9 cellular contexts compared by ENCODE assay signal in genomic region chr13:40191186-40191980, GRCh38.
DNase-seq lines count a peak whose midpoint lies in the region; ATAC-seq and TF ChIP-seq lines count a peak whose summit lies in the region.
"Had no signal": no experiment of that assay in that cellular context is flagged by ENCODE, and none has a peak within 500 bp of the region (broad histone marks: within the 10 kb centered on the region; RNA-seq: fewer than 3 reads in every experiment).

No MANE protein-coding gene starts in this region.

- H3K9me3 Mint-ChIP-seq in activated CD4-positive, alpha-beta T cell treated with anti-CD3 and anti-CD28 coated beads, Interleukin-2, amount 10 ng/mL, durations not matched to agents 7 days and 5 days, result peaks cover 2% of the 10 kb centered on the region

- peak overlapping the region in 1 of 59 donors; percentile 7 for H3K4me3 ChIP-seq in dorsolateral prefrontal cortex
- no peak overlapping the region for H3K4me3 ChIP-seq in tibial artery

- intact Hi-C loops in dorsolateral prefrontal cortex (cut with DNase I) (loop anchor here (2.0 to 10.0 kb wide), 3 partner anchors 81 to 475 kb away; partner anchors contain the start of gene FOXO1 (in 1 of the 2)), tibial artery (cut with DNase I; ENCODE audit: low total_unique reads) (loop anchor here (5.0 kb wide), 1 partner anchor 39 kb away; no protein-coding TSS in a partner anchor)

- H3K27ac Mint-ChIP-seq in activated CD4-positive, alpha-beta T cell treated with anti-CD3 and anti-CD28 coated beads, Interleukin-2, amount 10 ng/mL, durations not matched to agents 7 days and 5 days, result peak overlapping the region; percentile 95

- no peak for DNase-seq in activated CD4-positive, alpha-beta T cell treated with anti-CD3 and anti-CD28 coated beads, Interleukin-2, amount 10 ng/mL, durations not matched to agents 7 days and 5 days
- DNase-seq in activated CD4-positive, alpha-beta T cell treated with anti-CD3 and anti-CD28 coated beads for 4 hours, result no peak
- peak in 2 of 10 donors; percentile 24 to 50 for DNase-seq in dorsolateral prefrontal cortex
- DNase-seq in midbrain (lab: John Stamatoyannopoulos, UW), result peak; percentile 43
- DNase-seq in tibial artery, result no peak
- DNase-seq in NCI-H2029 (lab: John Stamatoyannopoulos, UW), result no peak
- DNase-seq in 8988T, result no peak

- CTCF ChIA-PET in activated CD4-positive, alpha-beta T cell treated with anti-CD3 and anti-CD28 coated beads, Interleukin-2, amount 10 ng/mL, durations not matched to agents 7 days and 5 days (lab: Charles Lee), result interaction anchor here (0.6 to 2.0 kb wide), 4 partner anchors 9 to 1127 kb away, joined by 3 to 14 read pairs (median 4); no protein-coding TSS in a partner anchor

- no peak for TF ChIP-seq CTCF in dorsolateral prefrontal cortex (IDR thresholded peaks at IDR 0.05 in 54 of 56, conservative IDR thresholded peaks at IDR 0.05 in 2 of 56; ENCODE audit: low read depth in 1 of 56, partially characterized antibody in 56 of 56)
- no peak for TF ChIP-seq CTCF in tibial artery (IDR thresholded peaks at IDR 0.05)

- H3K36me3 Mint-ChIP-seq in activated CD4-positive, alpha-beta T cell treated with anti-CD3 and anti-CD28 coated beads, Interleukin-2, amount 10 ng/mL, durations not matched to agents 7 days and 5 days (ENCODE audit: low read depth), result peaks cover 4% of the 10 kb centered on the region

- peaks cover 0 to 56% (median 44%) of the 10 kb centered on the region in 4 donors for H3K4me1 ChIP-seq in tibial artery

- H3K36me3 ChIP-seq in tibial artery, result no peaks in the 10 kb centered on the region

- H3K4me3 Mint-ChIP-seq in activated CD4-positive, alpha-beta T cell treated with anti-CD3 and anti-CD28 coated beads, Interleukin-2, amount 10 ng/mL, durations not matched to agents 7 days and 5 days, result peak overlapping the region; percentile 25

- no peaks in the 10 kb centered on the region for H3K9me3 ChIP-seq in tibial artery

- H3K4me1 Mint-ChIP-seq in activated CD4-positive, alpha-beta T cell treated with anti-CD3 and anti-CD28 coated beads, Interleukin-2, amount 10 ng/mL, durations not matched to agents 7 days and 5 days, result peaks cover 65% of the 10 kb centered on the region

- POLR2A ChIA-PET in activated CD4-positive, alpha-beta T cell treated with anti-CD3 and anti-CD28 coated beads, Interleukin-2, amount 10 ng/mL, durations not matched to agents 7 days and 5 days (lab: Charles Lee), result no interaction called here

- H3K27me3 ChIP-seq in dorsolateral prefrontal cortex, result no peaks in the 10 kb centered on the region
- no peaks in the 10 kb centered on the region for H3K27me3 ChIP-seq in tibial artery

- no peaks in the 10 kb centered on the region for H3K27me3 Mint-ChIP-seq in activated CD4-positive, alpha-beta T cell treated with anti-CD3 and anti-CD28 coated beads, Interleukin-2, amount 10 ng/mL, durations not matched to agents 7 days and 5 days

- H3K27ac ChIP-seq in dorsolateral prefrontal cortex (peak overlapping the region; percentile 76 to 99 (median 97)), tibial artery (peak overlapping the region; percentile 83 to 88)
- H3K27ac ChIP-seq: KMS-11 had no signal

- no peak for ATAC-seq in HG03139 (IDR thresholded peaks at IDR 0.05; ENCODE audit: unreplicated experiment)
